ENCODE assay signal across 17 cellular contexts in the genomic region with DNA sequence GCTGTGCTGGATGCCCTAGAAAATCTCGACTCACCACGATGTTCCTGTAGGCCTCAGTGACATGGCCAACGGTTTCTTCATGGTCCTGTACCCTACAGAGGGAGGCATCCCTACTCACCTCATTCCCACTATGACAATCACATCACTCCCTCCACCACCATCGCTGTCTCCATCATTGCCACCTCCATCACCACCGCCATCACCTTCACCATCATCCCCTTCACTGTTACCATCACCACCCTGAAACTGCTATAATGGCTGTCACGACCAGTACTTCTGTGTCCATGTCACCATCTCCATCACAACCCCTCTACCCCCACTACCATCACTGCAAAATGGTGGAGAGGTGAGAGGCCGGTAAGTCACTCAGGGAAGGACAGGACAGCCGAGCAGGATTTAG. TPM values are rescaled to one million over a fixed set of nuclear protein-coding genes. Genes with fewer than 3 reads are reported as not detected.
DNase-seq lines count a peak whose midpoint lies in the region; ATAC-seq, FAIRE-seq and TF ChIP-seq lines count a peak whose summit lies in the region.
"Had no signal": no experiment of that assay in that cellular context is flagged by ENCODE, and none has a peak within 500 bp of the region (broad histone marks: within the 10 kb centered on the region; RNA-seq: fewer than 3 reads in every experiment).

No MANE protein-coding gene starts in this region.

- no peak for ATAC-seq in left ventricle myocardium superior
- ATAC-seq in upper lobe of left lung (ENCODE audit: low FRiP score in 2 of 2), result no peak

- H3K4me3 ChIP-seq in H1 (ENCODE audit: extremely low read depth in 1 of 4, insufficient read depth in 2 of 4, low read depth in 3 of 4, low read length in 4 of 4), result no peak overlapping the region
- H3K4me3 ChIP-seq in neuronal stem cell (ENCODE audit: low read length in 2 of 2), result no peak overlapping the region
- no peak overlapping the region for H3K4me3 ChIP-seq in upper lobe of left lung
- H3K4me3 ChIP-seq: MG63 had no signal

- no peak overlapping the region for H4K5ac ChIP-seq in H1 (ENCODE audit: insufficient read length, low read depth, low read length)

- no peaks in the 10 kb centered on the region for H3K23me2 ChIP-seq in H1 (ENCODE audit: low read depth, low read length)

- no peak overlapping the region for H3K18ac ChIP-seq in H1 (ENCODE audit: extremely low read depth, low read length)
- H3K18ac ChIP-seq in neuronal stem cell (ENCODE audit: low read length), result peak overlapping the region; percentile 41

- no peak overlapping the region for H3K14ac ChIP-seq in H1 (ENCODE audit: insufficient read length)
- no peak overlapping the region for H3K14ac ChIP-seq in neuronal stem cell (ENCODE audit: low read length)

- TF ChIP-seq CTCF in H1 (IDR thresholded peaks at IDR 0.05; ENCODE audit: control extremely low read depth in 1 of 3, insufficient read depth in 1 of 3, low read depth in 1 of 3, low read length in 3 of 3) (no peak), upper lobe of left lung (IDR thresholded peaks at IDR 0.05) (no peak)

- TF ChIP-seq EP300 in H1 (IDR thresholded peaks at IDR 0.05; ENCODE audit: borderline replicate concordance in 1 of 2, low read depth in 2 of 2, low read length in 2 of 2), result no peak
- no peak for TF ChIP-seq EP300 in upper lobe of left lung (IDR thresholded peaks at IDR 0.05)

- CTCF ChIA-PET in H1 (lab: Charles Lee; ENCODE audit: partially characterized antibody), result no interaction called here

- no peak for FAIRE-seq in H1 (lab: Jason Lieb, UNC)
- FAIRE-seq: GM12892 had no signal

- H2BK120ac ChIP-seq in H1 (replicated peaks; ENCODE audit: low read depth, low read length) (no peak overlapping the region), neuronal stem cell (ENCODE audit: low read depth, low read length) (no peak overlapping the region)

- H3K27me3 ChIP-seq in H1 (replicated peaks in 1 of 4; ENCODE audit: control insufficient read depth in 3 of 4, extremely low read depth in 1 of 4, insufficient read depth in 3 of 4, low read length in 3 of 4) (no peaks in the 10 kb centered on the region), neuronal stem cell (ENCODE audit: control insufficient read depth in 3 of 3, insufficient read depth in 3 of 3, low read depth in 1 of 3, low read length in 3 of 3) (peaks cover 0 to 25% (median 0%) of the 10 kb centered on the region in 3 experiments), upper lobe of left lung (no peaks in the 10 kb centered on the region)
- H3K27me3 ChIP-seq: MG63 had no signal

- H2BK5ac ChIP-seq in H1 (ENCODE audit: low read depth, low read length) (0 out of 2 replicates have a peak overlapping the region, but pooled peaks have one; percentile 4), neuronal stem cell (ENCODE audit: low read length) (no peak overlapping the region)

- H3K23ac ChIP-seq in H1 (ENCODE audit: insufficient read length), result no peak overlapping the region
- peak overlapping the region; percentile 76 for H3K23ac ChIP-seq in neuronal stem cell (ENCODE audit: low read depth, low read length, poor library complexity)

- 90% methylated on average over 8 of the region's 8 CpGs; no CpG with 5 or more reads in 1 of the 2 experiments for WGBS in H1 (ENCODE audit: extremely low coverage in 1 of 2, insufficient coverage in 1 of 2, insufficient read length in 1 of 2, insufficient replicate concordance in 2 of 2, low coverage in 1 of 2, low lambda C conversion rate in 2 of 2, missing lambda C conversion rate in 1 of 2), 2 experiments
- WGBS in neuronal stem cell (ENCODE audit: extremely low coverage in 2 of 2, insufficient read length in 2 of 2, insufficient replicate concordance in 1 of 2), 2 donors, result no CpG with 5 or more reads among the region's 8 CpGs
- WGBS in upper lobe of left lung, 2 donors, result 88 to 92% methylated on average over 8 of the region's 8 CpGs

- peaks cover 0 to 7% (median 4%) of the 10 kb centered on the region in 4 experiments; a peak in 4 of 7 replicates for H3K4me1 ChIP-seq in H1 (replicated peaks in 1 of 4; ENCODE audit: control insufficient read depth in 3 of 4, insufficient read depth in 4 of 4, low read length in 3 of 4)
- peaks cover 6 to 12% of the 10 kb centered on the region in 2 donors for H3K4me1 ChIP-seq in neuronal stem cell (ENCODE audit: control insufficient read depth in 2 of 2, insufficient read depth in 1 of 2, low read depth in 1 of 2, low read length in 2 of 2)
- H3K4me1 ChIP-seq in upper lobe of left lung, result peaks cover 7 to 20% (median 15%) of the 10 kb centered on the region in 4 donors

- no peak overlapping the region for H2BK15ac ChIP-seq in H1 (ENCODE audit: low read length)
- H2BK15ac ChIP-seq in neuronal stem cell (ENCODE audit: low read length), result peak overlapping the region; percentile 75

- no peak overlapping the region for H3K4me2 ChIP-seq in H1 (ENCODE audit: insufficient read depth in 1 of 2, low read depth in 2 of 2, low read length in 2 of 2)
- no peak overlapping the region for H3K4me2 ChIP-seq in neuronal stem cell (ENCODE audit: insufficient read depth, low read length, poor library complexity, severe bottlenecking)

- H3K27ac ChIP-seq in H1 (ENCODE audit: low read depth, low read length) (no peak overlapping the region), neuronal stem cell (replicated peaks; ENCODE audit: low read length) (no peak overlapping the region), upper lobe of left lung (peak overlapping the region; percentile 5 to 70 (median 30))
- H3K27ac ChIP-seq: 22Rv1 had no signal

- H3K79me2 ChIP-seq in H1 (ENCODE audit: control insufficient read depth in 1 of 2, insufficient read depth in 2 of 2, low read length in 2 of 2), result no peaks in the 10 kb centered on the region

- 0 out of 2 replicates have a peak overlapping the region, but pooled peaks have one; percentile 27 for H2BK20ac ChIP-seq in H1 (ENCODE audit: low read length)

- DNase-seq in cardiac septum (ENCODE audit: low spot score) (peak; percentile 12), left ventricle myocardium superior (no peak), H1 (ENCODE audit: low read depth in 1 of 2, low spot score in 2 of 2) (no peak), neuronal stem cell (ENCODE audit: low spot score) (no peak), upper lobe of left lung (no peak), NCI-H2227 treated with DMSO at 0.1 percent for 48 hours (lab: John Stamatoyannopoulos, UW) (no peak), T-helper 9 cell (no peak), CD1c-positive myeloid dendritic cell (ENCODE audit: extremely low spot score) (no peak)
- DNase-seq: CD8-positive, alpha-beta memory T cell; GDM1; GOT3; MG63; NCI-H1092; NCI-H146; NCI-H524 had no signal

- no peak overlapping the region for H3K56ac ChIP-seq in H1 (replicated peaks; ENCODE audit: insufficient read length, low read depth, low read length)

- no peaks in the 10 kb centered on the region for H3K9me3 ChIP-seq in H1 (ENCODE audit: insufficient read depth in 2 of 2, low read depth in 1 of 2, low read length in 1 of 2)
- no peaks in the 10 kb centered on the region for H3K9me3 ChIP-seq in neuronal stem cell (replicated peaks in 1 of 2; ENCODE audit: control insufficient read depth in 2 of 2, insufficient read depth in 1 of 2, low read depth in 1 of 2, low read length in 2 of 2)
- H3K9me3 ChIP-seq in upper lobe of left lung, result no peaks in the 10 kb centered on the region
- H3K9me3 ChIP-seq: MG63 had no signal

- H4K8ac ChIP-seq in H1 (ENCODE audit: extremely low read depth, insufficient read depth, low read length) (no peak overlapping the region), neuronal stem cell (ENCODE audit: low read depth, low read length) (no peak overlapping the region)

- H3K4ac ChIP-seq in H1 (replicated peaks; ENCODE audit: insufficient read length, low read depth, low read length), result no peak overlapping the region
- H3K4ac ChIP-seq in neuronal stem cell (ENCODE audit: low read length), result no peak overlapping the region

- H2BK12ac ChIP-seq in H1 (ENCODE audit: low read depth, low read length), result no peak overlapping the region
- H2BK12ac ChIP-seq in neuronal stem cell (ENCODE audit: low read length), result no peak overlapping the region

- intact Hi-C loops in cardiac septum (cut with DNase I) (loop anchor here (5.0 kb wide), 1 partner anchor 35 kb away; no protein-coding TSS in a partner anchor), left ventricle myocardium superior (cut with micrococcal nuclease) (no loop called here)

- H2AFZ ChIP-seq in H1 (ENCODE audit: low read length) (no peak overlapping the region), neuronal stem cell (ENCODE audit: low read length) (no peak overlapping the region)

- H4K20me1 ChIP-seq in H1 (replicated peaks in 1 of 2; ENCODE audit: control insufficient read depth in 1 of 2, insufficient read depth in 2 of 2, low read length in 2 of 2), result no peaks in the 10 kb centered on the region

- POLR2A ChIA-PET in H1 (lab: Charles Lee; ENCODE audit: partially characterized antibody), result interaction anchor here (3.3 kb wide), 1 partner anchor 56 kb away, joined by 9 read pairs; no protein-coding TSS in a partner anchor

- H3K79me1 ChIP-seq in H1 (ENCODE audit: low read depth, low read length) (no peaks in the 10 kb centered on the region), neuronal stem cell (ENCODE audit: low read depth, low read length) (no peaks in the 10 kb centered on the region)

- H3K9ac ChIP-seq in H1 (replicated peaks in 1 of 4; ENCODE audit: extremely low read depth in 1 of 4, low read depth in 3 of 4, low read length in 3 of 4), result no peak overlapping the region
- H3K9ac ChIP-seq in neuronal stem cell (ENCODE audit: low read depth, low read length, poor library complexity), result peak overlapping the region; percentile 55

- TF ChIP-seq POLR2A in H1 (IDR thresholded peaks at IDR 0.05; ENCODE audit: control extremely low read depth in 1 of 2, low read depth in 2 of 2, low read length in 2 of 2), result no peak
- no peak for TF ChIP-seq POLR2A in upper lobe of left lung (IDR thresholded peaks at IDR 0.05)

- H2AK5ac ChIP-seq in H1 (ENCODE audit: low read depth, low read length), result no peak overlapping the region
- peak overlapping the region; percentile 0 for H2AK5ac ChIP-seq in neuronal stem cell (ENCODE audit: low read depth, low read length)

- H3K36me3 ChIP-seq in H1 (ENCODE audit: control insufficient read depth in 2 of 4, insufficient read depth in 4 of 4, low read length in 3 of 4) (no peaks in the 10 kb centered on the region), neuronal stem cell (replicated peaks in 1 of 2; ENCODE audit: control insufficient read depth in 2 of 2, insufficient read depth in 2 of 2, low read length in 2 of 2) (no peaks in the 10 kb centered on the region), upper lobe of left lung (no peaks in the 10 kb centered on the region)
- H3K36me3 ChIP-seq: MG63 had no signal

- TF ChIP-seq RAD21 in H1 (IDR thresholded peaks at IDR 0.05 in 1 of 2, conservative IDR thresholded peaks at IDR 0.05 in 1 of 2; ENCODE audit: low read depth in 2 of 2, low read length in 2 of 2), result no peak

- H4K91ac ChIP-seq in H1 (replicated peaks; ENCODE audit: insufficient read length, low read length) (no peak overlapping the region), neuronal stem cell (ENCODE audit: low read depth, low read length, poor library complexity) (no peak overlapping the region)

RNA-seq across cellular contexts. Expression of gene MRPS18A, which starts 29.8 kb away (rescaled TPM):
- total RNA-seq in cardiac septum (38.4 TPM), left ventricle myocardium superior (46.0 TPM), upper lobe of left lung (10 to 100 TPM; 21.0 to 45.6 (median 33.4) TPM)
- total RNA-seq in H1 (2021; fragmentation: NEBNext Ultra II Directional; extraction: Animal tissue kit (Norgen Biotek cat#: 25700)), result 48.3 and 52.1 TPM in 2 replicates
- polyA plus RNA-seq in H1 (2011; rRNA removed), result 121 and 129 TPM in 2 replicates
- polyA plus RNA-seq in H1 (2011; cell fraction: cytosol; rRNA removed), result 115 TPM
- polyA plus RNA-seq in H1 (2011; cell fraction: nucleus; rRNA removed), result 95.2 TPM
- 70.4 to 84.7 TPM (median 74.9 TPM) in 4 replicates for polyA plus RNA-seq in H1 (2012, experiment 1 of 2)
- polyA plus RNA-seq in H1 (2012, experiment 2 of 2), result 103 TPM
- polyA plus RNA-seq in H1 (2013, experiment 1 of 2), result 61.3 TPM
- polyA plus RNA-seq in H1 (2013, experiment 2 of 2), result 58.7 TPM
- 95.6 and 97.8 TPM in 2 replicates for polyA minus RNA-seq in H1 (2011; rRNA and poly(A)+ RNA removed)
- polyA minus RNA-seq in H1 (2011; cell fraction: cytosol; rRNA and poly(A)+ RNA removed), result 36.3 TPM
- 63.1 TPM for polyA minus RNA-seq in H1 (2011; cell fraction: nucleus; rRNA and poly(A)+ RNA removed)
- 52.5 TPM for polyA plus RNA-seq in neuronal stem cell (2013, experiment 1 of 2)
- polyA plus RNA-seq in neuronal stem cell (2013, experiment 2 of 2), result 51.4 TPM

RNA-seq across cellular contexts. Expression of gene VEGFA, which starts 52.6 kb away (rescaled TPM):
- total RNA-seq in cardiac septum, result 233 TPM
- total RNA-seq in left ventricle myocardium superior, result 261 TPM
- 40.7 and 42.2 TPM in 2 replicates for total RNA-seq in H1 (2021; fragmentation: NEBNext Ultra II Directional; extraction: Animal tissue kit (Norgen Biotek cat#: 25700))
- 58.5 and 78.3 TPM in 2 replicates for polyA plus RNA-seq in H1 (2011; rRNA removed)
- polyA plus RNA-seq in H1 (2011; cell fraction: cytosol; rRNA removed), result 91.7 TPM
- polyA plus RNA-seq in H1 (2011; cell fraction: nucleus; rRNA removed), result 197 TPM
- 39.9 to 45.4 TPM (median 43.0 TPM) in 4 replicates for polyA plus RNA-seq in H1 (2012, experiment 1 of 2)
- 28.1 TPM for polyA plus RNA-seq in H1 (2012, experiment 2 of 2)
- polyA plus RNA-seq in H1 (2013, experiment 1 of 2), result 33.6 TPM
- 37.0 TPM for polyA plus RNA-seq in H1 (2013, experiment 2 of 2)
- polyA minus RNA-seq in H1 (2011; rRNA and poly(A)+ RNA removed), result 167 and 198 TPM in 2 replicates
- 42.9 TPM for polyA minus RNA-seq in H1 (2011; cell fraction: cytosol; rRNA and poly(A)+ RNA removed)
- polyA minus RNA-seq in H1 (2011; cell fraction: nucleus; rRNA and poly(A)+ RNA removed), result 91.6 TPM
- 29.0 TPM for polyA plus RNA-seq in neuronal stem cell (2013, experiment 1 of 2)
- 29.1 TPM for polyA plus RNA-seq in neuronal stem cell (2013, experiment 2 of 2)
- 100 to 1,000 TPM; 129 to 564 (median 261) TPM for total RNA-seq in upper lobe of left lung
- polyA plus RNA-seq: CD8-positive, alpha-beta memory T cell had no signal

Comparison
In these comparisons a context has a peak if more than half of its experiments do, and no peak if none do; other contexts are left out.
1. H3K27ac ChIP-seq: peak in upper lobe of left lung (4 of 4); none in H1 (single experiment) and neuronal stem cell (single experiment).